In genomic region chr11:69914286-69915150, GRCh38 we compare ENCODE assay signal across 11 cellular contexts.
DNase-seq lines count a peak whose midpoint lies in the region; ATAC-seq and TF ChIP-seq lines count a peak whose summit lies in the region.
"Had no signal": no experiment of that assay in that cellular context is flagged by ENCODE, and none has a peak within 500 bp of the region (broad histone marks: within the 10 kb centered on the region; RNA-seq: fewer than 3 reads in every experiment).

No MANE protein-coding gene starts in this region.

- DNase-seq in HCT116 (ENCODE audit: low read depth, low spot score), result no peak
- peak; percentile 14 for DNase-seq in WTC11 (ENCODE audit: low spot score)
- peak; percentile 59 for DNase-seq in islet precursor cell
- no peak for DNase-seq in SK-N-DZ (ENCODE audit: low spot score)
- no peak for DNase-seq in iPS-NIHi7 (ENCODE audit: extremely low spot score)
- DNase-seq in stimulated activated CD4-positive, alpha-beta T cell treated with anti-CD3 and anti-CD28 coated beads, Interleukin-1b, Interleukin-23, amount 100 ng/mL, for 48 hours, result no peak
- DNase-seq: esophagus squamous epithelium had no signal

- 0 out of 2 replicates have a peak, but pooled peaks cover 3% of the 10 kb centered on the region for H3K4me1 Mint-ChIP-seq in WTC11

- intact Hi-C loops in HCT116 (cut with micrococcal nuclease), result loop anchor here (1.0 to 5.0 kb wide), 3 partner anchors 163 to 282 kb away; partner anchors contain the start of gene ANO1

- no peak for TF ChIP-seq RAD21 in HCT116 (IDR thresholded peaks at IDR 0.05; ENCODE audit: low read depth)

- H3K4me3 ChIP-seq in HCT116 (replicated peaks in 1 of 2; ENCODE audit: low read depth in 1 of 2, low read length in 2 of 2) (peak overlapping the region in 1 of 2 experiments; percentile 1; a peak in 1 of 4 replicates), skeletal muscle tissue (ENCODE audit: low read length in 3 of 3) (no peak overlapping the region)
- H3K4me3 ChIP-seq: lung had no signal

- H3K4me1 ChIP-seq in HCT116 (ENCODE audit: control insufficient read depth in 1 of 2, insufficient read depth in 2 of 2, low read length in 2 of 2) (peaks cover 27 to 62% of the 10 kb centered on the region in 2 experiments), skeletal muscle tissue (ENCODE audit: control insufficient read depth in 3 of 3, insufficient read depth in 3 of 3, low read length in 3 of 3) (peaks cover 30 to 54% (median 33%) of the 10 kb centered on the region in 3 donors)

- RAD21 ChIA-PET in HCT116 (lab: Charles Lee; ENCODE audit: low non-redundant PET in 1 of 2, low total read pairs in 2 of 2, uncharacterized antibody in 2 of 2, unreplicated experiment in 2 of 2), result interaction anchor here (0.6 to 1.5 kb wide), 5 partner anchors 165 to 288 kb away, joined by 3 to 8 read pairs (median 5); no protein-coding TSS in a partner anchor

- no TSS peak for BruUV-seq in HCT116 (replicated peaks; lab: Mats Ljungman, UMichigan)

- no peak for TF ChIP-seq CTCF in HCT116 (IDR thresholded peaks at IDR 0.05 in 2 of 3, conservative IDR thresholded peaks at IDR 0.05 in 1 of 3; ENCODE audit: borderline replicate concordance in 1 of 3, insufficient read depth in 1 of 3, low read depth in 2 of 3, low read length in 2 of 3)
- no peak for TF ChIP-seq CTCF in WTC11 (IDR thresholded peaks at IDR 0.05)

- no peak for TF ChIP-seq POLR2A in HCT116 (IDR thresholded peaks at IDR 0.05; ENCODE audit: borderline replicate concordance, extremely low read depth, insufficient read depth, insufficient read length)

- no peaks in the 10 kb centered on the region for H3K9me2 ChIP-seq in HCT116 (ENCODE audit: insufficient read depth)
- H3K9me2 ChIP-seq: SK-N-SH had no signal

- H2AFZ ChIP-seq in HCT116 (ENCODE audit: low read depth, low read length, poor library complexity, severe bottlenecking), result peak overlapping the region; percentile 56

- H3K79me2 ChIP-seq in HCT116 (ENCODE audit: insufficient read depth, low read length), result no peaks in the 10 kb centered on the region

- H3K36me3 Mint-ChIP-seq in WTC11, result no peaks in the 10 kb centered on the region
- H3K36me3 Mint-ChIP-seq: activated naive CD8-positive, alpha-beta T cell had no signal

- H3K27ac Mint-ChIP-seq in WTC11, result no peak overlapping the region
- H3K27ac Mint-ChIP-seq: activated naive CD8-positive, alpha-beta T cell had no signal

- H4K20me1 ChIP-seq in HCT116 (ENCODE audit: insufficient read depth), result no peaks in the 10 kb centered on the region

- H3K36me3 ChIP-seq in HCT116 (ENCODE audit: control insufficient read depth in 1 of 2, insufficient read depth in 2 of 2, low read length in 2 of 2) (no peaks in the 10 kb centered on the region), skeletal muscle tissue (ENCODE audit: control insufficient read depth in 3 of 3, insufficient read depth in 3 of 3, low read length in 3 of 3) (no peaks in the 10 kb centered on the region)
- H3K36me3 ChIP-seq: esophagus squamous epithelium had no signal

- no peak overlapping the region for H3K4me3 Mint-ChIP-seq in WTC11
- H3K4me3 Mint-ChIP-seq: activated naive CD8-positive, alpha-beta T cell had no signal

- no peaks in the 10 kb centered on the region for H3K9me3 Mint-ChIP-seq in WTC11

- POLR2A ChIA-PET in HCT116 (lab: Charles Lee), result interaction anchor here (0.9 kb wide), 1 partner anchor 202 kb away, joined by 3 read pairs; no protein-coding TSS in a partner anchor
- POLR2A ChIA-PET in WTC11 (lab: Charles Lee), result no interaction called here

- H3K27me3 ChIP-seq in HCT116 (ENCODE audit: insufficient read depth, low read length) (no peaks in the 10 kb centered on the region), skeletal muscle tissue (ENCODE audit: control insufficient read depth in 3 of 3, insufficient read depth in 3 of 3, low read length in 3 of 3) (peaks cover 0 to 26% (median 13%) of the 10 kb centered on the region in 3 donors)

- ATAC-seq in HCT116 (peak; percentile 13), WTC11 (no peak)

- H3K9ac ChIP-seq in HCT116 (ENCODE audit: low read length) (peak overlapping the region; percentile 47), skeletal muscle tissue (ENCODE audit: low read depth in 1 of 3, low read length in 3 of 3) (peak overlapping the region in 1 of 3 donors; percentile 45)
- H3K9ac ChIP-seq: SK-N-SH had no signal

- H3K9me3 ChIP-seq in HCT116 (ENCODE audit: control insufficient read depth in 1 of 2, insufficient read depth in 1 of 2, low read depth in 1 of 2, low read length in 2 of 2) (no peaks in the 10 kb centered on the region), skeletal muscle tissue (ENCODE audit: control insufficient read depth in 3 of 3, low read length in 3 of 3) (no peaks in the 10 kb centered on the region)
- H3K9me3 ChIP-seq: esophagus squamous epithelium, SK-N-SH had no signal

- H3K4me2 ChIP-seq in HCT116 (ENCODE audit: low read length), result peak overlapping the region; percentile 81

- peaks cover 32% of the 10 kb centered on the region for H3K27me3 Mint-ChIP-seq in WTC11 (ENCODE audit: low read depth)

- CTCF ChIA-PET in HCT116 (lab: Charles Lee) (interaction anchor here (0.6 to 3.0 kb wide), 19 partner anchors 8 to 289 kb away, joined by 3 to 20 read pairs (median 4); partner anchors contain the start of gene FADD), WTC11 (lab: Charles Lee) (interaction anchor here (0.6 to 12.0 kb wide), 51 partner anchors 8 to 311 kb away, joined by 3 to 74 read pairs (median 4); partner anchors contain the start of genes ANO1 and FADD)

- H3K27ac ChIP-seq in HCT116 (ENCODE audit: low read depth, low read length), result peak overlapping the region; percentile 57
- peak overlapping the region; percentile 71 for H3K27ac ChIP-seq in skeletal muscle tissue (ENCODE audit: low read depth, low read length)

TF ChIP-seq in HCT116, 20 proteins besides CTCF, POLR2A, EP300 and RAD21:
- TF ChIP-seq POLR2AphosphoS5 (IDR thresholded peaks at IDR 0.05; ENCODE audit: low read depth, low read length) (peak; percentile 39; the same call in 1 of the 2 replicates), EZH2 (IDR thresholded peaks at IDR 0.05) (no peak), TCF7L2 (IDR thresholded peaks at IDR 0.05; ENCODE audit: borderline replicate concordance, extremely low read depth, insufficient read depth, insufficient read length) (no peak), ZBTB33 (IDR thresholded peaks at IDR 0.05; ENCODE audit: extremely low read depth, insufficient replicate concordance, low read length) (no peak), ZFX (IDR thresholded peaks at IDR 0.05) (0 out of 2 replicates have a peak, but pooled peaks have one; percentile 19), CBX3 (IDR thresholded peaks at IDR 0.05; ENCODE audit: low read depth) (no peak), ELF1 (IDR thresholded peaks at IDR 0.05; ENCODE audit: borderline replicate concordance, low read depth) (no peak), ATF3 (IDR thresholded peaks at IDR 0.05) (no peak), SRF (IDR thresholded peaks at IDR 0.05; ENCODE audit: low read depth) (no peak)

TF ChIP-seq in WTC11, 78 proteins besides CTCF, POLR2A, EP300 and RAD21 (continues in another document):
- TF ChIP-seq TEAD1 (CRISPR knock-in tag; IDR thresholded peaks at IDR 0.05), result no peak
- no peak for TF ChIP-seq USF2 (CRISPR knock-in tag; IDR thresholded peaks at IDR 0.05)
- TF ChIP-seq JUN (CRISPR knock-in tag; IDR thresholded peaks at IDR 0.05), result no peak
- TF ChIP-seq NR1H2 (CRISPR knock-in tag; IDR thresholded peaks at IDR 0.05), result no peak
- TF ChIP-seq ZBTB21 (CRISPR knock-in tag; IDR thresholded peaks at IDR 0.05; ENCODE audit: borderline replicate concordance), result no peak
- TF ChIP-seq GTF2I (CRISPR knock-in tag; conservative IDR thresholded peaks at IDR 0.05), result no peak
- TF ChIP-seq GRHL2 (CRISPR knock-in tag; IDR thresholded peaks at IDR 0.05; ENCODE audit: insufficient replicate concordance, severe bottlenecking), result no peak
- no peak for TF ChIP-seq ZBTB43 (CRISPR knock-in tag; IDR thresholded peaks at IDR 0.05)
- no peak for TF ChIP-seq FOXP4 (CRISPR knock-in tag; IDR thresholded peaks at IDR 0.05)
- no peak for TF ChIP-seq NFE2L1 (CRISPR knock-in tag; IDR thresholded peaks at IDR 0.05)
- no peak for TF ChIP-seq ZNF121 (CRISPR knock-in tag; IDR thresholded peaks at IDR 0.05)
- no peak for TF ChIP-seq ZNF396 (CRISPR knock-in tag; IDR thresholded peaks at IDR 0.05; ENCODE audit: borderline replicate concordance)

Comparison
In these comparisons a context has a peak if more than half of its experiments do, and no peak if none do; other contexts are left out.
1. DNase-seq: peak in WTC11 (single experiment) and islet precursor cell (single experiment); none in HCT116 (single experiment), SK-N-DZ (single experiment), iPS-NIHi7 (single experiment) and stimulated activated CD4-positive, alpha-beta T cell treated with anti-CD3 and anti-CD28 coated beads, Interleukin-1b, Interleukin-23, amount 100 ng/mL, for 48 hours (single experiment).